ENCODE assay signal across 15 cellular contexts in the genomic region with DNA sequence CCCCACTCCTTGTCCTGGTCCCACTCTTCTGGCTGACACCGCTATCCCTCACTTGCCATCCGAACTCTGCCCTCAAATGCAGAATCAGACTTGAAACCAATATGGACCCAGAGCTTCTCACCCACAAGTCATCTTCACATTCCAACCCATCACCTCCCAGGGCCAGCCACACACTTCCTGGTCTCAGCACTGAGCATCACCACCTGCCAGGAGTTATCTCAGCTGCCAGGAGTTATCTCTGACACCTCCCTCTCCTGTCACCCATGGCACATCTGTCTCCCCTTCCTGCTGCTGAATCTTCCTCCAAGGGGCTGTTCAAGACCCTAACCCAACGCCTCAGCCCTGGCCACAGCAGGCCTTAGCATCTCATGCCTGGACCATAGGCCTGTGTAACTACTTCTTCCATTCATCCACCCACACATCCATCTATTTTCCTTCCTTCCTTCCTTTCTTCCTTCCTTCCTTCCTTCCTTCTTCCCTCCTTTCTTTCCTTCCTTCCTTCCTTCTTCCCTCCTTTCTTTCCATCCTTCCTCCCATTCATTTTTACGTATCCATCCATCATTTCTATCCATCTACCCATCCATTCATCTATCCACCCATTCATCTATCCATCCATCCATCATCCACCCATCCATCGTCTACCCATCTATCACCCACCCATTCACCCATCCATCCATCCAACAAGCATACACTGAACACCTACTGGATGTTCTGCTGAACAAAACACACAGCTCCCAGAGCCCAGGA.
DNase-seq lines count a peak whose midpoint lies in the region; ATAC-seq and TF ChIP-seq lines count a peak whose summit lies in the region.
"Had no signal": no experiment of that assay in that cellular context is flagged by ENCODE, and none has a peak within 500 bp of the region (broad histone marks: within the 10 kb centered on the region; RNA-seq: fewer than 3 reads in every experiment).

No MANE protein-coding gene starts in this region.

- POLR2A ChIA-PET in HEK293 (lab: Yijun Ruan, JAX), result no interaction called here
- POLR2A ChIA-PET in IMR-90 (lab: Charles Lee; ENCODE audit: unreplicated experiment), result no interaction called here

- DNase-seq in IMR-90 (no peak), caudate nucleus (lab: John Stamatoyannopoulos, UW) (no peak), mesendoderm (peak; percentile 18), left cardiac atrium (no peak)
- DNase-seq in central memory CD4-positive, alpha-beta T cell, result no peak
- DNase-seq: CD8-positive, alpha-beta T cell; COR-L47; DMS153; DMS79 treated with DMSO at 0.1 percent for 48 hours; EL; HFFc6 had no signal

- H3K4me1 ChIP-seq in HEK293 (ENCODE audit: control insufficient read depth, insufficient read depth, low read length) (no peaks in the 10 kb centered on the region), IMR-90 (ENCODE audit: control insufficient read depth, insufficient read depth, low read length) (no peaks in the 10 kb centered on the region), mesendoderm (ENCODE audit: control insufficient read depth, low read depth, low read length) (no peaks in the 10 kb centered on the region)
- H3K4me1 ChIP-seq: HAP-1 had no signal

- H3K27me3 ChIP-seq in IMR-90 (ENCODE audit: control insufficient read depth, insufficient read depth, low read length) (peaks cover 64% of the 10 kb centered on the region), mesendoderm (ENCODE audit: insufficient read depth, low read length, poor library complexity) (no peaks in the 10 kb centered on the region)

- H2BK5ac ChIP-seq in IMR-90 (ENCODE audit: low read depth, low read length, poor library complexity, severe bottlenecking) (no peak overlapping the region), mesendoderm (ENCODE audit: low read length) (no peak overlapping the region)

- H3K9ac ChIP-seq in IMR-90 (ENCODE audit: low read depth, low read length) (no peak overlapping the region), mesendoderm (ENCODE audit: low read length) (no peak overlapping the region)

- in situ Hi-C loops in IMR-90 (cut with MboI; ENCODE audit: low sequenced_read_pairs), result no loop called here

- no peaks in the 10 kb centered on the region for H3K79me2 ChIP-seq in mesendoderm (ENCODE audit: control insufficient read depth, insufficient read depth, low read length)

- H3K9me1 ChIP-seq in IMR-90 (ENCODE audit: insufficient read depth, low read length), result 0 out of 2 replicates have a peak, but pooled peaks cover 3% of the 10 kb centered on the region

- intact Hi-C loops in IMR-90 (cut with micrococcal nuclease), result no loop called here
- intact Hi-C loops in left cardiac atrium (cut with DNase I), result no loop called here

- no peak overlapping the region for H2AK9ac ChIP-seq in IMR-90 (replicated peaks; ENCODE audit: low read depth, low read length, poor library complexity)

- H2AK5ac ChIP-seq in IMR-90 (ENCODE audit: low read depth, low read length) (no peak overlapping the region), mesendoderm (ENCODE audit: low read length) (no peak overlapping the region)

- TF ChIP-seq POLR2A in IMR-90 (IDR thresholded peaks at IDR 0.05; ENCODE audit: low read depth, low read length), result no peak

- no peak overlapping the region for H3K4me2 ChIP-seq in IMR-90 (ENCODE audit: low read depth, low read length)
- no peak overlapping the region for H3K4me2 ChIP-seq in mesendoderm (ENCODE audit: low read length)
- H3K4me2 ChIP-seq: GM23338 had no signal

- H3K56ac ChIP-seq in IMR-90 (ENCODE audit: extremely low read depth, insufficient read depth, low read length), result no peak overlapping the region
- H3K56ac ChIP-seq in mesendoderm (ENCODE audit: low read length), result no peak overlapping the region

- no peak overlapping the region for H2BK15ac ChIP-seq in IMR-90 (ENCODE audit: low read depth, low read length)
- no peak overlapping the region for H2BK15ac ChIP-seq in mesendoderm (replicated peaks; ENCODE audit: low read depth)

- H3K14ac ChIP-seq in IMR-90 (replicated peaks; ENCODE audit: low read depth, low read length), result no peak overlapping the region

- H3K36me3 ChIP-seq in HEK293 (ENCODE audit: control insufficient read depth in 2 of 2, insufficient read depth in 1 of 2, low read length in 2 of 2) (no peaks in the 10 kb centered on the region), IMR-90 (ENCODE audit: control insufficient read depth, insufficient read depth, low read length) (no peaks in the 10 kb centered on the region), mesendoderm (ENCODE audit: control insufficient read depth, insufficient read depth, low read length) (no peaks in the 10 kb centered on the region)
- H3K36me3 ChIP-seq: HAP-1 had no signal

- BruUV-seq in IMR-90 (replicated peaks; lab: Mats Ljungman, UMichigan), result no TSS peak

- dilution Hi-C loops in IMR-90 (cut with HindIII; ENCODE audit: low sequenced_read_pairs, unreplicated experiment), result no loop called here

- TF ChIP-seq CTCF in HEK293 (tag by site-specific recombination; IDR thresholded peaks at IDR 0.05) (no peak), IMR-90 (conservative IDR thresholded peaks at IDR 0.05; ENCODE audit: low read depth, low read length) (no peak)

- H2AFZ ChIP-seq in IMR-90 (replicated peaks; ENCODE audit: low read length, poor library complexity), result peak overlapping the region; percentile 43
- H2AFZ ChIP-seq: GM23338 had no signal

- no peak for ATAC-seq in IMR-90 (ENCODE audit: low read depth)
- no peak for ATAC-seq in left cardiac atrium
- no peak for ATAC-seq in GM21825 (IDR thresholded peaks at IDR 0.05; ENCODE audit: unreplicated experiment)
- ATAC-seq: CD8-positive, alpha-beta T cell; GM23338 had no signal

- no peaks in the 10 kb centered on the region for H3K9me3 ChIP-seq in HEK293 (ENCODE audit: control insufficient read depth, insufficient read depth, low read depth, low read length)
- no peaks in the 10 kb centered on the region; the same call in 1 of the 2 replicates for H3K9me3 ChIP-seq in IMR-90 (ENCODE audit: control insufficient read depth, insufficient read depth, low read length)
- H3K9me3 ChIP-seq: HAP-1 had no signal

- H4K8ac ChIP-seq in IMR-90 (ENCODE audit: low read depth in 2 of 2, low read length in 2 of 2), result no peak overlapping the region
- no peak overlapping the region for H4K8ac ChIP-seq in mesendoderm (ENCODE audit: low read depth, low read length)

- no peak overlapping the region for H2BK20ac ChIP-seq in IMR-90 (ENCODE audit: low read depth, low read length)

- no peak overlapping the region for H3K4me3 ChIP-seq in HEK293 (ENCODE audit: low read depth, low read length)
- no peak overlapping the region for H3K4me3 ChIP-seq in IMR-90 (ENCODE audit: insufficient read depth, low read depth, low read length)
- H3K4me3 ChIP-seq in mesendoderm (ENCODE audit: low read length), result no peak overlapping the region
- H3K4me3 ChIP-seq: GM23338, HAP-1 had no signal

- H3K23ac ChIP-seq in IMR-90 (ENCODE audit: low read depth, low read length) (no peak overlapping the region), mesendoderm (ENCODE audit: low read length) (no peak overlapping the region)

- TF ChIP-seq RAD21 in IMR-90 (IDR thresholded peaks at IDR 0.05; ENCODE audit: low read length), result no peak

- H4K20me1 ChIP-seq in IMR-90 (ENCODE audit: insufficient read depth, low read length), result no peaks in the 10 kb centered on the region

- WGBS in IMR-90 (ENCODE audit: extremely low coverage in 2 of 2, insufficient read length in 1 of 2), 2 experiments, result 20 to 90% methylated on average over 1 to 2 of the region's 5 CpGs
- WGBS in mesendoderm (ENCODE audit: extremely low coverage, insufficient coverage, low lambda C conversion rate), result 96% methylated on average over 1 of the region's 5 CpGs

- H3K4ac ChIP-seq in IMR-90 (ENCODE audit: low read depth, low read length) (no peak overlapping the region), mesendoderm (ENCODE audit: low read depth, low read length) (no peak overlapping the region)

- H3K79me1 ChIP-seq in IMR-90 (ENCODE audit: low read depth in 1 of 2, low read length in 2 of 2) (no peaks in the 10 kb centered on the region), mesendoderm (ENCODE audit: low read length) (no peaks in the 10 kb centered on the region)

- H3K18ac ChIP-seq in IMR-90 (ENCODE audit: low read depth, low read length) (no peak overlapping the region), mesendoderm (ENCODE audit: low read length) (no peak overlapping the region)

- no peak overlapping the region for H4K91ac ChIP-seq in IMR-90 (ENCODE audit: insufficient read depth, low read depth, low read length)

- CTCF ChIA-PET in HEK293 (lab: Yijun Ruan, JAX) (no interaction called here), IMR-90 (lab: Yijun Ruan, JAX) (no interaction called here)

- H4K5ac ChIP-seq in IMR-90 (ENCODE audit: low read depth, low read length) (no peak overlapping the region), mesendoderm (ENCODE audit: low read length) (no peak overlapping the region)

- H3K27ac ChIP-seq in HEK293 (ENCODE audit: extremely low read depth, low read depth, low read length), result no peak overlapping the region
- H3K27ac ChIP-seq in IMR-90 (ENCODE audit: insufficient read depth, low read length), result no peak overlapping the region
- H3K27ac ChIP-seq in caudate nucleus (ENCODE audit: low read depth, low read length), result peak overlapping the region; percentile 44
- no peak overlapping the region for H3K27ac ChIP-seq in mesendoderm (ENCODE audit: low read depth, low read length)

- H2BK120ac ChIP-seq in IMR-90 (ENCODE audit: low read depth, low read length) (no peak overlapping the region), mesendoderm (ENCODE audit: low read depth, low read length) (no peak overlapping the region)

TF ChIP-seq in HEK293, 187 proteins besides CTCF, POLR2A, EP300 and RAD21:
- TF ChIP-seq EGR2 (tag by site-specific recombination; IDR thresholded peaks at IDR 0.05; ENCODE audit: low read depth) (peak; percentile 31; the same call in 1 of the 2 replicates), GLIS1 (tag by site-specific recombination; IDR thresholded peaks at IDR 0.05) (no peak), ZNF366 (tag by site-specific recombination; conservative IDR thresholded peaks at IDR 0.05) (peak; percentile 99)
TF ChIP-seq in HEK293: peak in this region for 2.

TF ChIP-seq in IMR-90, 13 proteins besides CTCF, POLR2A, EP300 and RAD21 (continues in another document):
- TF ChIP-seq CEBPB (IDR thresholded peaks at IDR 0.05; ENCODE audit: low read depth, low read length), result no peak
- TF ChIP-seq MAZ (IDR thresholded peaks at IDR 0.05; ENCODE audit: borderline replicate concordance, low read depth, low read length), result no peak
- TF ChIP-seq, protein P1, sequence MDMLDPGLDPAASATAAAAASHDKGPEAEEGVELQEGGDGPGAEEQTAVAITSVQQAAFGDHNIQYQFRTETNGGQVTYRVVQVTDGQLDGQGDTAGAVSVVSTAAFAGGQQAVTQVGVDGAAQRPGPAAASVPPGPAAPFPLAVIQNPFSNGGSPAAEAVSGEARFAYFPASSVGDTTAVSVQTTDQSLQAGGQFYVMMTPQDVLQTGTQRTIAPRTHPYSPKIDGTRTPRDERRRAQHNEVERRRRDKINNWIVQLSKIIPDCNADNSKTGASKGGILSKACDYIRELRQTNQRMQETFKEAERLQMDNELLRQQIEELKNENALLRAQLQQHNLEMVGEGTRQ (IDR thresholded peaks at IDR 0.05; ENCODE audit: low read depth, low read length), result no peak
- TF ChIP-seq MXI1 (IDR thresholded peaks at IDR 0.05; ENCODE audit: borderline replicate concordance, low read depth, low read length), result no peak
- no peak for TF ChIP-seq FOS (IDR thresholded peaks at IDR 0.05; ENCODE audit: low read depth, low read length)
- no peak for TF ChIP-seq RFX5 (IDR thresholded peaks at IDR 0.05; ENCODE audit: low read depth, low read length)
